19 cellular contexts compared by ENCODE assay signal in the genomic region with DNA sequence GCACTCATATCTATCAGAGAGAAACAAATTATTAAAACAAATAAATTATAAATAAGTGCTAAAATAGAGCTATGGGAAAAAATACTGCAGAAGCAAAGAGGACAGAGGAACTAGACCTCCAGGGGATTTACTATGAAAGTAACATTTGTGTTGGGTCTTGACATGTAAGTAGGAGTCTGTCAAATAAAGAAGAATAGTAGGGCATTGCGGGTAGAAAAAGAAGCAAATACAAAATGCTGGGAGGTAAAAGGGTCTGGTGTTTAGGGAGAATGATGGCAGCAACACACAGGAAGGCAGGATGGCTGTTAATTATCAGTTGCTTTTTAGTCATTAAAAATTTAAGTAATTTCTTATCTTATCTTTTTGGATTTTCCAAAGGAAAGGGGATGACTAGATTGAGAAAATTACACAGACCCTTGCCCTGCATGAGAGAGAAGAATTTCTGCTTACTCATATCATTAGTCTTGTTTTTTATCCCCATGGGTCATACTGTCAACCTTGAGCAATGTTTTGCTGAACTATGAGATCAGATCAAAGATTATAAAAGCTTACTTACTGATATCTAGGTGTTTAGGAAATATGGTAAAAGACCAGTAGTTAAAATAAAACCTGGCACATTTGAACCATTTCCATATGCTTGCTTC.
DNase-seq lines count a peak whose midpoint lies in the region; ATAC-seq, FAIRE-seq and TF ChIP-seq lines count a peak whose summit lies in the region.
"Had no signal": no experiment of that assay in that cellular context is flagged by ENCODE, and none has a peak within 500 bp of the region (broad histone marks: within the 10 kb centered on the region; RNA-seq: fewer than 3 reads in every experiment).

No MANE protein-coding gene starts in this region.

- no peak overlapping the region for H2BK5ac ChIP-seq in IMR-90 (ENCODE audit: low read depth, low read length, poor library complexity, severe bottlenecking)

- peak; percentile 33 for FAIRE-seq in GM19239 (lab: Jason Lieb, UNC)
- FAIRE-seq: H1, RCC 7860 had no signal

- dilution Hi-C loops in IMR-90 (cut with HindIII; ENCODE audit: low sequenced_read_pairs, unreplicated experiment): no loop called here

- H3K27ac ChIP-seq in IMR-90 (ENCODE audit: insufficient read depth, low read length) (no peak overlapping the region), smooth muscle cell (ENCODE audit: low read depth) (peak overlapping the region; percentile 63), PC-3 (ENCODE audit: low read length) (no peak overlapping the region)
- H3K27ac ChIP-seq in effector memory CD4-positive, alpha-beta T cell (ENCODE audit: insufficient read depth, low read length, poor library complexity, severe bottlenecking): no peak overlapping the region
- H3K27ac ChIP-seq: BLaER1 treated with 17β-estradiol and CSF1 and Interleukin-3, amounts not matched to agents 10 nM and 100 nM; cardiac muscle cell; upper lobe of right lung had no signal

- H2BK20ac ChIP-seq in IMR-90 (ENCODE audit: low read depth, low read length): no peak overlapping the region

- H3K4me2 ChIP-seq in IMR-90 (ENCODE audit: low read depth, low read length) (no peak overlapping the region), smooth muscle cell (peak overlapping the region; percentile 71), PC-3 (ENCODE audit: low read length) (no peak overlapping the region)
- H3K4me2 ChIP-seq: BLaER1 treated with 17β-estradiol and CSF1 and Interleukin-3, amounts not matched to agents 10 nM and 100 nM had no signal

- no peak overlapping the region for H4K91ac ChIP-seq in IMR-90 (ENCODE audit: insufficient read depth, low read depth, low read length)

- in situ Hi-C loops in IMR-90 (cut with MboI; ENCODE audit: low sequenced_read_pairs): loop anchor here (25.0 kb wide), 1 partner anchor 646 kb away; no protein-coding TSS in a partner anchor

- TF ChIP-seq RAD21 in IMR-90 (IDR thresholded peaks at IDR 0.05; ENCODE audit: low read length): no peak

- H3K36me3 ChIP-seq in IMR-90 (ENCODE audit: control insufficient read depth, insufficient read depth, low read length) (no peaks in the 10 kb centered on the region), smooth muscle cell (ENCODE audit: low read depth) (no peaks in the 10 kb centered on the region), PC-3 (ENCODE audit: low read depth, low read length) (no peaks in the 10 kb centered on the region)
- no peaks in the 10 kb centered on the region for H3K36me3 ChIP-seq in effector memory CD4-positive, alpha-beta T cell (ENCODE audit: control insufficient read depth, insufficient read depth, low read length)
- H3K36me3 ChIP-seq: BLaER1 treated with 17β-estradiol and CSF1 and Interleukin-3, amounts not matched to agents 10 nM and 100 nM; cardiac muscle cell; upper lobe of right lung had no signal

- no TSS peak for BruUV-seq in IMR-90 (replicated peaks; lab: Mats Ljungman, UMichigan)
- BruUV-seq in PC-3 (replicated peaks; lab: Mats Ljungman, UMichigan): no TSS peak

- TF ChIP-seq POLR2A in IMR-90 (IDR thresholded peaks at IDR 0.05; ENCODE audit: low read depth, low read length): no peak

- H3K9me2 ChIP-seq in PC-3 (replicated peaks; ENCODE audit: low read length): no peaks in the 10 kb centered on the region

- no peak overlapping the region for H3K4ac ChIP-seq in IMR-90 (ENCODE audit: low read depth, low read length)

- TF ChIP-seq CTCF in IMR-90 (conservative IDR thresholded peaks at IDR 0.05; ENCODE audit: low read depth, low read length): no peak
- no peak for TF ChIP-seq CTCF in smooth muscle cell (IDR thresholded peaks at IDR 0.05; ENCODE audit: borderline replicate concordance, insufficient read depth, poor library complexity, severe bottlenecking)
- TF ChIP-seq CTCF in PC-3 (conservative IDR thresholded peaks at IDR 0.05; ENCODE audit: low read depth, low read length): no peak

- 0 out of 4 replicates have a peak, but pooled peaks cover 0 to 3% of the 10 kb centered on the region in 2 experiments for H3K79me1 ChIP-seq in IMR-90 (ENCODE audit: low read depth in 1 of 2, low read length in 2 of 2)

- H3K27me3 ChIP-seq in IMR-90 (ENCODE audit: control insufficient read depth, insufficient read depth, low read length): no peaks in the 10 kb centered on the region
- H3K27me3 ChIP-seq in smooth muscle cell (ENCODE audit: low read depth): no peaks in the 10 kb centered on the region
- H3K27me3 ChIP-seq in effector memory CD4-positive, alpha-beta T cell (replicated peaks; ENCODE audit: control insufficient read depth, insufficient read depth, low read length, poor library complexity, severe bottlenecking): no peaks in the 10 kb centered on the region
- H3K27me3 ChIP-seq in PC-3 (ENCODE audit: low read length): no peaks in the 10 kb centered on the region
- H3K27me3 ChIP-seq: BLaER1 treated with 17β-estradiol and CSF1 and Interleukin-3, amounts not matched to agents 10 nM and 100 nM; cardiac muscle cell; upper lobe of right lung had no signal

- no peak overlapping the region for H3K4me3 ChIP-seq in IMR-90 (ENCODE audit: insufficient read depth, low read depth, low read length)
- no peak overlapping the region for H3K4me3 ChIP-seq in smooth muscle cell
- H3K4me3 ChIP-seq in effector memory CD4-positive, alpha-beta T cell (ENCODE audit: insufficient read depth, low read depth, low read length, poor library complexity, severe bottlenecking): no peak overlapping the region
- H3K4me3 ChIP-seq in PC-3 (ENCODE audit: low read length): no peak overlapping the region
- H3K4me3 ChIP-seq: BLaER1 treated with 17β-estradiol and CSF1 and Interleukin-3, amounts not matched to agents 10 nM and 100 nM; cardiac muscle cell; upper lobe of right lung had no signal

- no peak overlapping the region for H2AK5ac ChIP-seq in IMR-90 (ENCODE audit: low read depth, low read length)

- H4K20me1 ChIP-seq in IMR-90 (ENCODE audit: insufficient read depth, low read length): no peaks in the 10 kb centered on the region
- H4K20me1 ChIP-seq in smooth muscle cell (ENCODE audit: low read depth): no peaks in the 10 kb centered on the region
- no peaks in the 10 kb centered on the region for H4K20me1 ChIP-seq in PC-3 (ENCODE audit: low read length)
- H4K20me1 ChIP-seq: BLaER1 treated with 17β-estradiol and CSF1 and Interleukin-3, amounts not matched to agents 10 nM and 100 nM had no signal

- H3K79me2 ChIP-seq in smooth muscle cell (ENCODE audit: low read depth): no peaks in the 10 kb centered on the region
- no peaks in the 10 kb centered on the region for H3K79me2 ChIP-seq in PC-3 (ENCODE audit: low read length)

- CTCF ChIA-PET in IMR-90 (lab: Yijun Ruan, JAX): interaction anchor here (1.0 to 1.2 kb wide), 4 partner anchors 10 to 209 kb away, joined by 3 to 4 read pairs (median 3); no protein-coding TSS in a partner anchor
- CTCF ChIA-PET in PC-3 (lab: Charles Lee): no interaction called here

- POLR2A ChIA-PET in IMR-90 (lab: Charles Lee; ENCODE audit: unreplicated experiment): interaction anchor here (0.5 kb wide), 1 partner anchor 22 kb away, joined by 3 read pairs; no protein-coding TSS in a partner anchor
- POLR2A ChIA-PET in PC-3 (lab: Charles Lee; ENCODE audit: unreplicated experiment): interaction anchor here (0.6 kb wide), 1 partner anchor 34 kb away, joined by 5 read pairs; no protein-coding TSS in a partner anchor

- ATAC-seq in IMR-90 (ENCODE audit: low read depth): no peak
- ATAC-seq in HG02840 (IDR thresholded peaks at IDR 0.05; ENCODE audit: low FRiP score, unreplicated experiment): no peak
- no peak for ATAC-seq in GM21367 (IDR thresholded peaks at IDR 0.05; ENCODE audit: unreplicated experiment)
- no peak for ATAC-seq in PC-3
- ATAC-seq: upper lobe of right lung had no signal

- H3K18ac ChIP-seq in IMR-90 (ENCODE audit: low read depth, low read length): peak overlapping the region; percentile 84; the same call in 1 of the 2 replicates

- intact Hi-C loops in IMR-90 (cut with micrococcal nuclease): no loop called here
- intact Hi-C loops in PC-3 (cut with micrococcal nuclease): no loop called here

- H3K56ac ChIP-seq in IMR-90 (ENCODE audit: extremely low read depth, insufficient read depth, low read length): no peak overlapping the region

- H2AFZ ChIP-seq in IMR-90 (replicated peaks; ENCODE audit: low read length, poor library complexity): no peak overlapping the region
- H2AFZ ChIP-seq in smooth muscle cell (ENCODE audit: low read depth): no peak overlapping the region
- no peak overlapping the region for H2AFZ ChIP-seq in PC-3 (ENCODE audit: low read length)

- H3K9me1 ChIP-seq in IMR-90 (ENCODE audit: insufficient read depth, low read length): no peaks in the 10 kb centered on the region; the same call in 1 of the 2 replicates

- no peak overlapping the region for H4K8ac ChIP-seq in IMR-90 (ENCODE audit: low read depth in 2 of 2, low read length in 2 of 2)

- DNase-seq in GM19239 (ENCODE audit: insufficient read length, low spot score) (no peak), IMR-90 (no peak), iris pigment epithelial cell (ENCODE audit: low read depth) (peak; percentile 73), smooth muscle cell (lab: John Stamatoyannopoulos, UW; ENCODE audit: unreplicated experiment) (no peak), PC-3 (no peak)
- DNase-seq in effector memory CD4-positive, alpha-beta T cell: no peak
- DNase-seq: activated CD4-positive, alpha-beta memory T cell treated with anti-CD3 and anti-CD28 coated beads for 36 hours; activated T-cell treated with anti-CD3 and anti-CD28 coated beads, Interleukin-2, amount 50 U/mL, for 48 hours; NCI-H2029; NCI-H526 treated with DMSO at 0.1 percent for 48 hours; posterior cingulate gyrus; stimulated activated naive CD4-positive, alpha-beta T cell treated with Interleukin-2 at 50 U/mL for 16 hours; upper lobe of right lung had no signal

- no peak overlapping the region for H4K5ac ChIP-seq in IMR-90 (ENCODE audit: low read depth, low read length)

- H3K4me1 ChIP-seq in IMR-90 (ENCODE audit: control insufficient read depth, insufficient read depth, low read length) (peaks cover 8% of the 10 kb centered on the region), smooth muscle cell (ENCODE audit: low read depth) (peaks cover 45% of the 10 kb centered on the region), PC-3 (ENCODE audit: insufficient read depth, low read length) (no peaks in the 10 kb centered on the region)
- no peaks in the 10 kb centered on the region for H3K4me1 ChIP-seq in effector memory CD4-positive, alpha-beta T cell (ENCODE audit: control insufficient read depth, insufficient read depth, low read length, poor library complexity, severe bottlenecking)
- H3K4me1 ChIP-seq: BLaER1 treated with 17β-estradiol and CSF1 and Interleukin-3, amounts not matched to agents 10 nM and 100 nM; upper lobe of right lung had no signal

- H3K9me3 ChIP-seq in IMR-90 (ENCODE audit: control insufficient read depth, insufficient read depth, low read length): no peaks in the 10 kb centered on the region
- no peaks in the 10 kb centered on the region for H3K9me3 ChIP-seq in smooth muscle cell (replicated peaks; ENCODE audit: low read depth)
- no peaks in the 10 kb centered on the region for H3K9me3 ChIP-seq in effector memory CD4-positive, alpha-beta T cell (ENCODE audit: control insufficient read depth, low read length)
- H3K9me3 ChIP-seq in PC-3 (ENCODE audit: low read length): no peaks in the 10 kb centered on the region
- H3K9me3 ChIP-seq: BLaER1 treated with 17β-estradiol and CSF1 and Interleukin-3, amounts not matched to agents 10 nM and 100 nM; upper lobe of right lung had no signal

- H3F3A ChIP-seq in smooth muscle cell (ENCODE audit: low read depth) (no peaks in the 10 kb centered on the region), PC-3 (ENCODE audit: low read length, unreplicated experiment) (no peaks in the 10 kb centered on the region)

- H2BK15ac ChIP-seq in IMR-90 (ENCODE audit: low read depth, low read length): no peak overlapping the region

- WGBS in IMR-90 (ENCODE audit: extremely low coverage in 2 of 2, insufficient read length in 1 of 2), 2 experiments: no CpG with 5 or more reads among the region's 1 CpG
- WGBS in smooth muscle cell (ENCODE audit: low lambda C conversion rate): 79% methylated on average over 1 of the region's 1 CpG

- H2BK120ac ChIP-seq in IMR-90 (ENCODE audit: low read depth, low read length): no peak overlapping the region

- H3K9ac ChIP-seq in IMR-90 (ENCODE audit: low read depth, low read length) (no peak overlapping the region), smooth muscle cell (ENCODE audit: low read depth) (no peak overlapping the region), PC-3 (ENCODE audit: low read length) (no peak overlapping the region)
- H3K9ac ChIP-seq: BLaER1 treated with 17β-estradiol and CSF1 and Interleukin-3, amounts not matched to agents 10 nM and 100 nM had no signal

- no peak overlapping the region for H2AK9ac ChIP-seq in IMR-90 (replicated peaks; ENCODE audit: low read depth, low read length, poor library complexity)

- no peak overlapping the region for H3K23ac ChIP-seq in IMR-90 (ENCODE audit: low read depth, low read length)

- no peak overlapping the region for H3K14ac ChIP-seq in IMR-90 (replicated peaks; ENCODE audit: low read depth, low read length)
